ENCODE assay signal across 22 cellular contexts in genomic region chr5:179778591-179778990, GRCh38. TPM values are rescaled to one million over a fixed set of nuclear protein-coding genes. Genes with fewer than 3 reads are reported as not detected.
DNase-seq lines count a peak whose midpoint lies in the region; ATAC-seq and TF ChIP-seq lines count a peak whose summit lies in the region.
"Had no signal": no experiment of that assay in that cellular context is flagged by ENCODE, and none has a peak within 500 bp of the region (broad histone marks: within the 10 kb centered on the region; RNA-seq: fewer than 3 reads in every experiment).

No MANE protein-coding gene starts in this region.

- no peaks in the 10 kb centered on the region for H3K4me1 Mint-ChIP-seq in activated naive CD8-positive, alpha-beta T cell (ENCODE audit: low read depth)
- no peaks in the 10 kb centered on the region for H3K4me1 Mint-ChIP-seq in activated naive CD8-positive, alpha-beta T cell treated with anti-CD3 and anti-CD28 coated beads, Interleukin-2, amount 50 U/mL, for 24 hours
- no peaks in the 10 kb centered on the region for H3K4me1 Mint-ChIP-seq in activated naive CD8-positive, alpha-beta T cell treated with anti-CD3 and anti-CD28 coated beads for 36 hours
- H3K4me1 Mint-ChIP-seq in glutamatergic neuron (ENCODE audit: low read depth, unreplicated experiment), result peaks cover 31% of the 10 kb centered on the region
- no peaks in the 10 kb centered on the region for H3K4me1 Mint-ChIP-seq in stimulated activated effector memory CD8-positive, alpha-beta T cell treated with anti-CD3 and anti-CD28 coated beads, Interleukin-12 subunit alpha, Interleukin-12 subunit beta, amount 100 ng/mL, for 72 hours

- no peaks in the 10 kb centered on the region for H3K9me3 Mint-ChIP-seq in activated naive CD8-positive, alpha-beta T cell (ENCODE audit: low read depth)
- H3K9me3 Mint-ChIP-seq in activated naive CD8-positive, alpha-beta T cell treated with anti-CD3 and anti-CD28 coated beads, Interleukin-2, amount 50 U/mL, for 24 hours, result no peaks in the 10 kb centered on the region
- no peaks in the 10 kb centered on the region for H3K9me3 Mint-ChIP-seq in activated naive CD8-positive, alpha-beta T cell treated with anti-CD3 and anti-CD28 coated beads for 36 hours
- H3K9me3 Mint-ChIP-seq in glutamatergic neuron (ENCODE audit: unreplicated experiment), result peaks cover 9% of the 10 kb centered on the region
- no peaks in the 10 kb centered on the region for H3K9me3 Mint-ChIP-seq in stimulated activated effector memory CD8-positive, alpha-beta T cell treated with anti-CD3 and anti-CD28 coated beads, Interleukin-12 subunit alpha, Interleukin-12 subunit beta, amount 100 ng/mL, for 72 hours
- H3K9me3 Mint-ChIP-seq: CD4-positive, CD25-positive, alpha-beta regulatory T cell had no signal

- H3K27ac Mint-ChIP-seq in activated naive CD8-positive, alpha-beta T cell, result peak overlapping the region; percentile 31
- no peak overlapping the region for H3K27ac Mint-ChIP-seq in activated naive CD8-positive, alpha-beta T cell treated with anti-CD3 and anti-CD28 coated beads, Interleukin-2, amount 50 U/mL, for 24 hours
- H3K27ac Mint-ChIP-seq in activated naive CD8-positive, alpha-beta T cell treated with anti-CD3 and anti-CD28 coated beads for 36 hours, result peak overlapping the region; percentile 12
- H3K27ac Mint-ChIP-seq in glutamatergic neuron (ENCODE audit: unreplicated experiment), result peak overlapping the region; percentile 87
- H3K27ac Mint-ChIP-seq in stimulated activated effector memory CD8-positive, alpha-beta T cell treated with anti-CD3 and anti-CD28 coated beads, Interleukin-12 subunit alpha, Interleukin-12 subunit beta, amount 100 ng/mL, for 72 hours, result peak overlapping the region; percentile 46

- no peaks in the 10 kb centered on the region for H3K36me3 Mint-ChIP-seq in activated naive CD8-positive, alpha-beta T cell
- H3K36me3 Mint-ChIP-seq in activated naive CD8-positive, alpha-beta T cell treated with anti-CD3 and anti-CD28 coated beads, Interleukin-2, amount 50 U/mL, for 24 hours (ENCODE audit: low read depth), result peaks cover 8% of the 10 kb centered on the region
- H3K36me3 Mint-ChIP-seq in activated naive CD8-positive, alpha-beta T cell treated with anti-CD3 and anti-CD28 coated beads for 36 hours, result peaks cover 3% of the 10 kb centered on the region
- H3K36me3 Mint-ChIP-seq in glutamatergic neuron (ENCODE audit: unreplicated experiment), result no peaks in the 10 kb centered on the region
- peaks cover 71% of the 10 kb centered on the region for H3K36me3 Mint-ChIP-seq in stimulated activated effector memory CD8-positive, alpha-beta T cell treated with anti-CD3 and anti-CD28 coated beads, Interleukin-12 subunit alpha, Interleukin-12 subunit beta, amount 100 ng/mL, for 72 hours

- no peak overlapping the region for H3K4me3 Mint-ChIP-seq in activated naive CD8-positive, alpha-beta T cell
- no peak overlapping the region for H3K4me3 Mint-ChIP-seq in activated naive CD8-positive, alpha-beta T cell treated with anti-CD3 and anti-CD28 coated beads, Interleukin-2, amount 50 U/mL, for 24 hours
- H3K4me3 Mint-ChIP-seq in activated naive CD8-positive, alpha-beta T cell treated with anti-CD3 and anti-CD28 coated beads for 36 hours, result no peak overlapping the region
- peak overlapping the region; percentile 63 for H3K4me3 Mint-ChIP-seq in glutamatergic neuron (ENCODE audit: unreplicated experiment)
- no peak overlapping the region for H3K4me3 Mint-ChIP-seq in stimulated activated effector memory CD8-positive, alpha-beta T cell treated with anti-CD3 and anti-CD28 coated beads, Interleukin-12 subunit alpha, Interleukin-12 subunit beta, amount 100 ng/mL, for 72 hours

- TF ChIP-seq CTCF in glutamatergic neuron (IDR thresholded peaks at IDR 0.05; ENCODE audit: partially characterized antibody, unreplicated experiment), result no peak

- no peak for ATAC-seq in activated naive CD8-positive, alpha-beta T cell treated with anti-CD3 and anti-CD28 coated beads, Interleukin-2, amount 50 U/mL, for 24 hours
- no peak for ATAC-seq in stimulated activated effector memory CD8-positive, alpha-beta T cell treated with anti-CD3 and anti-CD28 coated beads, Interleukin-12 subunit alpha, Interleukin-12 subunit beta, amount 100 ng/mL, for 72 hours
- ATAC-seq in GM21390 (IDR thresholded peaks at IDR 0.05; ENCODE audit: unreplicated experiment), result no peak

- H3K27me3 Mint-ChIP-seq in activated naive CD8-positive, alpha-beta T cell, result no peaks in the 10 kb centered on the region
- H3K27me3 Mint-ChIP-seq in activated naive CD8-positive, alpha-beta T cell treated with anti-CD3 and anti-CD28 coated beads, Interleukin-2, amount 50 U/mL, for 24 hours, result no peaks in the 10 kb centered on the region
- H3K27me3 Mint-ChIP-seq in activated naive CD8-positive, alpha-beta T cell treated with anti-CD3 and anti-CD28 coated beads for 36 hours, result no peaks in the 10 kb centered on the region
- H3K27me3 Mint-ChIP-seq in glutamatergic neuron (ENCODE audit: unreplicated experiment), result peaks cover 8% of the 10 kb centered on the region
- H3K27me3 Mint-ChIP-seq: CD4-positive, CD25-positive, alpha-beta regulatory T cell had no signal

- no peak for DNase-seq in activated naive CD8-positive, alpha-beta T cell treated with anti-CD3 and anti-CD28 coated beads, Interleukin-2, amount 50 U/mL, for 24 hours
- DNase-seq in activated naive CD8-positive, alpha-beta T cell treated with anti-CD3 and anti-CD28 coated beads for 36 hours, result no peak
- DNase-seq in glutamatergic neuron (no peak), DMS114 treated with DMSO at 0.1 percent for 48 hours (lab: John Stamatoyannopoulos, UW; ENCODE audit: unreplicated experiment) (no peak)
- DNase-seq in stimulated activated effector memory CD8-positive, alpha-beta T cell treated with anti-CD3 and anti-CD28 coated beads, Interleukin-12 subunit alpha, Interleukin-12 subunit beta, amount 100 ng/mL, for 72 hours (ENCODE audit: low spot score in 2 of 2), result no peak
- DNase-seq in activated CD4-positive, alpha-beta T cell treated with anti-CD3 and anti-CD28 coated beads for 1 hour, result no peak
- DNase-seq: 8988T; ACHN; CD4-positive, CD25-positive, alpha-beta regulatory T cell; DMS53; GM23248; H7; NCI-H1694 treated with DMSO at 0.1 percent for 48 hours; NCI-H2171 treated with DMSO at 0.1 percent for 48 hours; NCI-H345; NCI-H524; NCI-H748 treated with DMSO at 0.1 percent for 48 hours; Right ventricle myocardium superior had no signal

RNA-seq across cellular contexts. Expression of gene LTC4S, which starts 15.2 kb away (rescaled TPM):
- under 1 TPM in 1 of 2 experiments, not detected in 1; 0.29 TPM for total RNA-seq in activated naive CD8-positive, alpha-beta T cell treated with anti-CD3 and anti-CD28 coated beads for 36 hours
- 0.91 TPM for total RNA-seq in glutamatergic neuron (ENCODE audit: unreplicated experiment)
- total RNA-seq: Daoy, LHCN-M2 had no signal

RNA-seq across cellular contexts. Expression of gene MGAT4B, which starts 28.1 kb away (rescaled TPM):
- 10 to 100 TPM; 67.9 to 71.5 TPM for total RNA-seq in activated naive CD8-positive, alpha-beta T cell treated with anti-CD3 and anti-CD28 coated beads for 36 hours
- 140 TPM for total RNA-seq in glutamatergic neuron (ENCODE audit: unreplicated experiment)

RNA-seq across cellular contexts. Expression of gene SQSTM1, which starts 42.1 kb away (rescaled TPM):
- 100 to 1,000 TPM; 111 to 117 TPM for total RNA-seq in activated naive CD8-positive, alpha-beta T cell treated with anti-CD3 and anti-CD28 coated beads for 36 hours
- 97.0 TPM for total RNA-seq in glutamatergic neuron (ENCODE audit: unreplicated experiment)

RNA-seq across cellular contexts. Expression of gene MAML1, which starts 46.0 kb away (rescaled TPM):
- 10 to 100 TPM; 24.1 to 24.2 TPM for total RNA-seq in activated naive CD8-positive, alpha-beta T cell treated with anti-CD3 and anti-CD28 coated beads for 36 hours
- 30.0 TPM for total RNA-seq in glutamatergic neuron (ENCODE audit: unreplicated experiment)
